In the genomic region with DNA sequence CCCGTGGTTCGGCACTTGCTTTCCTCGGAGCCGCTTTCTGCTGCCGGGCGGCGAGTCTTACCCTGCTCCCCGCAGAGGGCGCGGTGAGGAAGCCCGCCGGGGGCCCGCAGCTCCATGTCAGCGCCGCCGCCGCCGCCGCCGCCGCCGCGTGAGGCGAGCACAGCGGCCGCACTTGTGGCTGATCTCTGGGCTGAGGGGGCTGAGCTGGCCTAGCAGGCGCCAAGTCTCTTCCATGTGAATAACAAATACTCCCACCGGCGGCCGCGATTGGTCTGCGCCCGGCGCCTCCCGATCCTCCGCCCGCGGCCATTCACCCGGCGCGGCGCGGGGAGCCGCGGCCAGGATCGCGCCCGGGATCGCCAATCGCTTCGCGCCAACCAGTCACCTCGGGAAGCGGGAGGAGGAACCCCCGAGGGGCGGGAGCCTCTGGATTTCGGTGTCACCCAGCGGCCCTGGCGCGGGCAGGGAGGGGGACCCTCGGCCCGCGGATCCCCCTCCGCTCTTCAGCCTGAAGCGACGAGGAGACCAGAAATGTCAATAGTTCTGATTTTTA, we compare ENCODE assay signal across 9 cellular contexts. TPM values are rescaled to one million over a fixed set of nuclear protein-coding genes. Genes with fewer than 3 reads are reported as not detected.
A peak's percentile ranks its signal among the peaks of the same experiment; 100 is the strongest.
DNase-seq lines count a peak whose midpoint lies in the region; ATAC-seq and TF ChIP-seq lines count a peak whose summit lies in the region.
"Had no signal": no experiment of that assay in that cellular context is flagged by ENCODE, and none has a peak within 500 bp of the region (broad histone marks: within the 10 kb centered on the region; RNA-seq: fewer than 3 reads in every experiment).

A gene (minus strand): TSS at position 206 of the 553 bp plus-strand sequence.

- peak within 1 kb of the TSS; percentile 85 for H3K4me3 Mint-ChIP-seq in activated naive CD4-positive, alpha-beta T cell treated with anti-CD3 and anti-CD28 coated beads, Interleukin-2, amount 50 U/mL, for 24 hours

- ATAC-seq in Right ventricle myocardium superior (ENCODE audit: poor library complexity) (peak; percentile 75), omental fat pad (ENCODE audit: low FRiP score) (peak; percentile 73), HG02571 (IDR thresholded peaks at IDR 0.05; ENCODE audit: unreplicated experiment) (no peak)

- no peak for TF ChIP-seq CTCF in omental fat pad (IDR thresholded peaks at IDR 0.05)

- H3K4me1 Mint-ChIP-seq in activated naive CD4-positive, alpha-beta T cell treated with anti-CD3 and anti-CD28 coated beads, Interleukin-2, amount 50 U/mL, for 24 hours: peaks cover 20% of the 10 kb centered on the region

- in situ Hi-C loops in HAP-1 (cut with MboI; ENCODE audit: low sequenced_read_pairs): loop anchor here (25.0 kb wide), 1 partner anchor 441 kb away; no protein-coding TSS in a partner anchor

- H3K27me3 Mint-ChIP-seq in activated naive CD4-positive, alpha-beta T cell treated with anti-CD3 and anti-CD28 coated beads, Interleukin-2, amount 50 U/mL, for 24 hours: peaks cover 55% of the 10 kb centered on the region

- H3K27me3 ChIP-seq in HAP-1 (ENCODE audit: low read depth): peaks cover 23% of the 10 kb centered on the region

- H3K9me3 Mint-ChIP-seq in activated naive CD4-positive, alpha-beta T cell treated with anti-CD3 and anti-CD28 coated beads, Interleukin-2, amount 50 U/mL, for 24 hours: no peaks in the 10 kb centered on the region

- no peaks in the 10 kb centered on the region for H3K36me3 Mint-ChIP-seq in activated naive CD4-positive, alpha-beta T cell treated with anti-CD3 and anti-CD28 coated beads, Interleukin-2, amount 50 U/mL, for 24 hours

- peak; percentile 67 for DNase-seq in DMS79 (lab: John Stamatoyannopoulos, UW)
- peak; percentile 78 to 86 for DNase-seq in HAP-1 (ENCODE audit: low spot score in 2 of 2)
- peak; percentile 78 for DNase-seq in NCI-H345 (lab: John Stamatoyannopoulos, UW)
- DNase-seq in Right ventricle myocardium superior: peak; percentile 58
- DNase-seq in omental fat pad (ENCODE audit: low spot score): no peak
- no peak for DNase-seq in middle frontal gyrus (ENCODE audit: extremely low spot score, low spot score)

- no peaks in the 10 kb centered on the region for H3K36me3 ChIP-seq in HAP-1 (replicated peaks)

- intact Hi-C loops in Right ventricle myocardium superior (cut with DNase I): no loop called here

- H3K9me3 ChIP-seq in HAP-1: no peaks in the 10 kb centered on the region

- H3K4me3 ChIP-seq in HAP-1: peak within 1 kb of the TSS; percentile 62

- H3K4me1 ChIP-seq in HAP-1: no peaks in the 10 kb centered on the region

- H3K27ac Mint-ChIP-seq in activated naive CD4-positive, alpha-beta T cell treated with anti-CD3 and anti-CD28 coated beads, Interleukin-2, amount 50 U/mL, for 24 hours: no peak within 1 kb of the TSS

RNA-seq across cellular contexts. Expression of the gene that starts here (rescaled TPM):
- not detected for total RNA-seq in Right ventricle myocardium superior
- not detected for total RNA-seq in omental fat pad
- total RNA-seq: T-helper 1 cell treated with Interleukin-12 subunit alpha and Interleukin-12 subunit beta and Interleukin-4 antibody, amounts not matched to agents 30 ng/mL and 1 ng/mL, for 36 hours had no signal

Comparison
In these comparisons a context has a peak if more than half of its experiments do, and no peak if none do; other contexts are left out.
1. Peak in DNase-seq and ATAC-seq in Right ventricle myocardium superior; RNA of the gene not detected or under 1 TPM.
2. Peak in ATAC-seq in omental fat pad; RNA of the gene not detected or under 1 TPM.
3. DNase-seq: peak in DMS79 (single experiment), HAP-1 (2 of 2) and NCI-H345 (single experiment); none in omental fat pad (single experiment) and middle frontal gyrus (single experiment).